Comparison of ENCODE assay signal across 11 cellular contexts in the genomic region with DNA sequence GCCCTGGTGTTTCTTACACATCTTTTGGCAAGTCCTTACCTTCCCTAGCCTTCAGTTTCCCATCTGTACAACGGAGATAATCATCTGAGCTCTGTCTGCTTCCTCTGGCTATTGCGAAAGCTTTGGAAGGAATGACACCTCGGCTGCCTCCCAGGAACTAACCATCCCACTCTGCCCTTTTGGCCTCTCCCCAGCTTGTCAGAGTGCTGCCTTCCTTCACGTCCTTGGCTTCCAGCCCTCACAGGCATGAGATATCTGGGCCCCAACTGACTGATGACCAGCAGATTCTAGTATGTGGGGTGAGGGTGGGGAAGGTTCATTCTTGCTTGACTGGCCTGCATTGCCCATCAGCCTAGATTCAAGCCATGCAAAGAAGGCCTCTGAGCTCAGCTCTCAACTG.
DNase-seq lines count a peak whose midpoint lies in the region; ATAC-seq and TF ChIP-seq lines count a peak whose summit lies in the region.
"Had no signal": no experiment of that assay in that cellular context is flagged by ENCODE, and none has a peak within 500 bp of the region (broad histone marks: within the 10 kb centered on the region; RNA-seq: fewer than 3 reads in every experiment).

No MANE protein-coding gene starts in this region.

- H2BK15ac ChIP-seq in mesendoderm (replicated peaks; ENCODE audit: low read depth): no peak overlapping the region

- H3K9ac ChIP-seq in mesendoderm (ENCODE audit: low read length): no peak overlapping the region

- H3K4me1 ChIP-seq in mesendoderm (ENCODE audit: control insufficient read depth, low read depth, low read length) (no peaks in the 10 kb centered on the region), vagina (peaks cover 42% of the 10 kb centered on the region)

- H2BK120ac ChIP-seq in mesendoderm (ENCODE audit: low read depth, low read length): no peak overlapping the region

- DNase-seq in DMS 273 (lab: John Stamatoyannopoulos, UW; ENCODE audit: unreplicated experiment): peak; percentile 50
- no peak for DNase-seq in DMS 273 treated with DMSO at 0.1 percent for 48 hours (lab: John Stamatoyannopoulos, UW)
- no peak for DNase-seq in effector memory CD8-positive, alpha-beta T cell
- peak; percentile 52 for DNase-seq in mesendoderm
- DNase-seq in vagina (ENCODE audit: extremely low spot score in 2 of 2): no peak
- no peak for DNase-seq in cerebellum (ENCODE audit: low spot score)
- no peak for DNase-seq in NCI-H2196 (lab: John Stamatoyannopoulos, UW; ENCODE audit: unreplicated experiment)
- DNase-seq: activated CD4-positive, alpha-beta memory T cell treated with anti-CD3 and anti-CD28 coated beads for 36 hours; glutamatergic neuron had no signal

- H3K4me2 ChIP-seq in mesendoderm (ENCODE audit: low read length): no peak overlapping the region

- H3K79me2 ChIP-seq in mesendoderm (ENCODE audit: control insufficient read depth, insufficient read depth, low read length): no peaks in the 10 kb centered on the region

- no peak for ATAC-seq in effector memory CD8-positive, alpha-beta T cell (replicated peaks)
- ATAC-seq in HG02840 (IDR thresholded peaks at IDR 0.05; ENCODE audit: low FRiP score, unreplicated experiment): no peak

- intact Hi-C loops in vagina (cut with DNase I): no loop called here

- no peaks in the 10 kb centered on the region for H3K27me3 Mint-ChIP-seq in effector memory CD8-positive, alpha-beta T cell
- H3K27me3 Mint-ChIP-seq: activated CD4-positive, alpha-beta memory T cell treated with anti-CD3 and anti-CD28 coated beads for 36 hours had no signal

- H3K79me1 ChIP-seq in mesendoderm (ENCODE audit: low read length): no peaks in the 10 kb centered on the region

- no peaks in the 10 kb centered on the region for H3K36me3 Mint-ChIP-seq in effector memory CD8-positive, alpha-beta T cell (ENCODE audit: insufficient read depth)
- H3K36me3 Mint-ChIP-seq: activated CD4-positive, alpha-beta memory T cell treated with anti-CD3 and anti-CD28 coated beads for 36 hours had no signal

- H3K18ac ChIP-seq in mesendoderm (ENCODE audit: low read length): no peak overlapping the region

- H3K4me3 ChIP-seq in mesendoderm (ENCODE audit: low read length) (no peak overlapping the region), vagina (no peak overlapping the region)

- H3K36me3 ChIP-seq in mesendoderm (ENCODE audit: control insufficient read depth, insufficient read depth, low read length) (no peaks in the 10 kb centered on the region), vagina (no peaks in the 10 kb centered on the region)

- no peak overlapping the region for H3K27ac ChIP-seq in mesendoderm (ENCODE audit: low read depth, low read length)
- peak overlapping the region; percentile 61 for H3K27ac ChIP-seq in vagina
- H3K27ac ChIP-seq: 22Rv1 had no signal

- H3K27ac Mint-ChIP-seq in effector memory CD8-positive, alpha-beta T cell: peak overlapping the region; percentile 90 to 97
- H3K27ac Mint-ChIP-seq: activated CD4-positive, alpha-beta memory T cell treated with anti-CD3 and anti-CD28 coated beads for 36 hours had no signal

- no peak overlapping the region for H4K8ac ChIP-seq in mesendoderm (ENCODE audit: low read depth, low read length)

- H4K5ac ChIP-seq in mesendoderm (ENCODE audit: low read length): no peak overlapping the region

- no peak for TF ChIP-seq POLR2A in vagina (IDR thresholded peaks at IDR 0.05)

- WGBS in mesendoderm (ENCODE audit: extremely low coverage, insufficient coverage, low lambda C conversion rate): no CpG with 5 or more reads among the region's 4 CpGs

- H3K27me3 ChIP-seq in mesendoderm (ENCODE audit: insufficient read depth, low read length, poor library complexity): no peaks in the 10 kb centered on the region
- H3K27me3 ChIP-seq in vagina: no peaks in the 10 kb centered on the region

- H2BK5ac ChIP-seq in mesendoderm (ENCODE audit: low read length): no peak overlapping the region

- H2AK5ac ChIP-seq in mesendoderm (ENCODE audit: low read length): no peak overlapping the region

- H3K4me3 Mint-ChIP-seq in effector memory CD8-positive, alpha-beta T cell: no peak overlapping the region
- H3K4me3 Mint-ChIP-seq: activated CD4-positive, alpha-beta memory T cell treated with anti-CD3 and anti-CD28 coated beads for 36 hours had no signal

- TF ChIP-seq CTCF in vagina (IDR thresholded peaks at IDR 0.05): no peak

- no peak overlapping the region for H3K56ac ChIP-seq in mesendoderm (ENCODE audit: low read length)

- H3K4ac ChIP-seq in mesendoderm (ENCODE audit: low read depth, low read length): no peak overlapping the region

- H3K9me3 ChIP-seq in vagina: no peaks in the 10 kb centered on the region

- H3K23ac ChIP-seq in mesendoderm (ENCODE audit: low read length): no peak overlapping the region

- H3K9me3 Mint-ChIP-seq in effector memory CD8-positive, alpha-beta T cell: no peaks in the 10 kb centered on the region
- H3K9me3 Mint-ChIP-seq: activated CD4-positive, alpha-beta memory T cell treated with anti-CD3 and anti-CD28 coated beads for 36 hours had no signal

- peaks cover 38 to 50% of the 10 kb centered on the region in 2 donors for H3K4me1 Mint-ChIP-seq in effector memory CD8-positive, alpha-beta T cell (ENCODE audit: low read depth in 2 of 2)

Comparison
In these comparisons a context has a peak if more than half of its experiments do, and no peak if none do; other contexts are left out.
1. DNase-seq: peak in DMS 273 (single experiment) and mesendoderm (single experiment); none in DMS 273 treated with DMSO at 0.1 percent for 48 hours (single experiment), effector memory CD8-positive, alpha-beta T cell (0 of 3), vagina (0 of 2), cerebellum (single experiment) and NCI-H2196 (single experiment).